10 cellular contexts compared by ENCODE assay signal in genomic region chr20:53040678-53041674, GRCh38.
DNase-seq lines count a peak whose midpoint lies in the region; ATAC-seq and TF ChIP-seq lines count a peak whose summit lies in the region.
"Had no signal": no experiment of that assay in that cellular context is flagged by ENCODE, and none has a peak within 500 bp of the region (broad histone marks: within the 10 kb centered on the region; RNA-seq: fewer than 3 reads in every experiment).

No MANE protein-coding gene starts in this region.

- H3K79me2 ChIP-seq in ACC112 (ENCODE audit: control insufficient read depth, insufficient read depth, low read length, unreplicated experiment), result no peaks in the 10 kb centered on the region

- H3K4me3 Mint-ChIP-seq in WTC11, result no peak overlapping the region

- H3K4me3 ChIP-seq in ACC112 (ENCODE audit: low read depth, low read length), result peak overlapping the region; percentile 20; the same call in 1 of the 2 replicates
- H3K4me3 ChIP-seq: cardiac muscle cell, GM12878 had no signal

- H3K36me3 ChIP-seq in ACC112 (ENCODE audit: insufficient read depth, low read length), result no peaks in the 10 kb centered on the region
- H3K36me3 ChIP-seq: cardiac muscle cell had no signal

- POLR2A ChIA-PET in WTC11 (lab: Charles Lee), result no interaction called here

- peak overlapping the region; percentile 43 for H2AFZ ChIP-seq in ACC112 (ENCODE audit: low read length, unreplicated experiment)

- CTCF ChIA-PET in WTC11 (lab: Charles Lee), result no interaction called here

- H3K27me3 Mint-ChIP-seq in WTC11 (ENCODE audit: low read depth), result no peaks in the 10 kb centered on the region

- DNase-seq in NCI-H1694 treated with DMSO at 0.1 percent for 48 hours (lab: John Stamatoyannopoulos, UW) (peak; percentile 48), WTC11 (ENCODE audit: low spot score) (no peak), left lobe of liver (ENCODE audit: low spot score) (no peak), NCI-H526 (lab: John Stamatoyannopoulos, UW) (no peak), foreskin melanocyte (no peak), GM10266 (ENCODE audit: extremely low spot score) (no peak)

- peaks cover 18% of the 10 kb centered on the region for H3K4me1 ChIP-seq in ACC112 (ENCODE audit: control insufficient read depth, insufficient read depth, low read length, unreplicated experiment)

- no peaks in the 10 kb centered on the region for H3K36me3 Mint-ChIP-seq in WTC11

- ATAC-seq in WTC11 (peak; percentile 58), left lobe of liver (peak; percentile 25), GM19455 (IDR thresholded peaks at IDR 0.05; ENCODE audit: unreplicated experiment) (no peak)
- ATAC-seq: GM12878 had no signal

- H3K27ac Mint-ChIP-seq in WTC11, result no peak overlapping the region

- TF ChIP-seq CTCF in WTC11 (IDR thresholded peaks at IDR 0.05) (no peak), GM10266 (IDR thresholded peaks at IDR 0.05; ENCODE audit: control insufficient read depth, insufficient read depth, low read depth, missing control alignments) (no peak)

- no peaks in the 10 kb centered on the region for H3K9me3 Mint-ChIP-seq in WTC11

- H3K27me3 ChIP-seq in ACC112 (ENCODE audit: insufficient read depth, low read length), result no peaks in the 10 kb centered on the region
- H3K27me3 ChIP-seq: cardiac muscle cell had no signal

- 0 out of 2 replicates have a peak overlapping the region, but pooled peaks have one; percentile 20 for H3K27ac ChIP-seq in ACC112 (ENCODE audit: low read depth, low read length)
- H3K27ac ChIP-seq: cardiac muscle cell had no signal

- H3K4me1 Mint-ChIP-seq in WTC11, result peaks cover 5% of the 10 kb centered on the region; the same call in 1 of the 2 replicates

TF ChIP-seq in WTC11, 78 proteins besides CTCF, POLR2A, EP300 and RAD21:
- TF ChIP-seq TEAD4 (CRISPR knock-in tag; IDR thresholded peaks at IDR 0.05) (no peak), CDX4 (CRISPR knock-in tag; IDR thresholded peaks at IDR 0.05; ENCODE audit: borderline replicate concordance) (no peak), USF2 (CRISPR knock-in tag; IDR thresholded peaks at IDR 0.05) (peak; percentile 45; the same call in 1 of the 2 replicates), NFE2L1 (CRISPR knock-in tag; IDR thresholded peaks at IDR 0.05) (no peak), GABPB1 (CRISPR knock-in tag; IDR thresholded peaks at IDR 0.05) (peak; percentile 94)
- TF ChIP-seq, protein P1, sequence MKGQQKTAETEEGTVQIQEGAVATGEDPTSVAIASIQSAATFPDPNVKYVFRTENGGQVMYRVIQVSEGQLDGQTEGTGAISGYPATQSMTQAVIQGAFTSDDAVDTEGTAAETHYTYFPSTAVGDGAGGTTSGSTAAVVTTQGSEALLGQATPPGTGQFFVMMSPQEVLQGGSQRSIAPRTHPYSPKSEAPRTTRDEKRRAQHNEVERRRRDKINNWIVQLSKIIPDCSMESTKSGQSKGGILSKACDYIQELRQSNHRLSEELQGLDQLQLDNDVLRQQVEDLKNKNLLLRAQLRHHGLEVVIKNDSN (CRISPR knock-in tag; IDR thresholded peaks at IDR 0.05), result peak; percentile 21; the same call in 1 of the 2 replicates
